ENCODE assay signal across 2 cellular contexts in genomic region chr15:97745481-97746071, GRCh38.
A peak's percentile ranks its signal among the peaks of the same experiment; 100 is the strongest.
TF ChIP-seq lines count a peak whose summit lies in the region.

No MANE protein-coding gene starts in this region.

TF ChIP-seq in GM23338, 12 proteins besides CTCF, POLR2A, EP300 and RAD21:
- TF ChIP-seq REST (IDR thresholded peaks at IDR 0.05; ENCODE audit: unreplicated experiment), result no peak
- 0 out of 2 replicates have a peak, but pooled peaks have one; percentile 24 for TF ChIP-seq CREB1 (CRISPR knock-in tag; IDR thresholded peaks at IDR 0.05; ENCODE audit: low read depth)

TF ChIP-seq in WTC11, 78 proteins besides CTCF, POLR2A, EP300 and RAD21 (continued from another document):
- TF ChIP-seq ESRRA (CRISPR knock-in tag; IDR thresholded peaks at IDR 0.05; ENCODE audit: borderline replicate concordance), result no peak
- no peak for TF ChIP-seq PRRX2 (CRISPR knock-in tag; IDR thresholded peaks at IDR 0.05)
- TF ChIP-seq ZNF317 (CRISPR knock-in tag; IDR thresholded peaks at IDR 0.05; ENCODE audit: borderline replicate concordance, low read depth), result no peak
- no peak for TF ChIP-seq JAZF1 (CRISPR knock-in tag; IDR thresholded peaks at IDR 0.05)
- TF ChIP-seq SP1 (CRISPR knock-in tag; conservative IDR thresholded peaks at IDR 0.05), result no peak
- TF ChIP-seq CREB1 (CRISPR knock-in tag; IDR thresholded peaks at IDR 0.05), result no peak
- no peak for TF ChIP-seq RELA (CRISPR knock-in tag; IDR thresholded peaks at IDR 0.05; ENCODE audit: borderline replicate concordance)
- TF ChIP-seq NFYB (CRISPR knock-in tag; conservative IDR thresholded peaks at IDR 0.05; ENCODE audit: low read depth), result no peak
- no peak for TF ChIP-seq NR1H2 (CRISPR knock-in tag; IDR thresholded peaks at IDR 0.05)
- TF ChIP-seq NFATC4 (CRISPR knock-in tag; IDR thresholded peaks at IDR 0.05), result no peak
- no peak for TF ChIP-seq ATF3 (CRISPR knock-in tag; conservative IDR thresholded peaks at IDR 0.05)
